ENCODE assay signal across 12 cellular contexts in the genomic region with DNA sequence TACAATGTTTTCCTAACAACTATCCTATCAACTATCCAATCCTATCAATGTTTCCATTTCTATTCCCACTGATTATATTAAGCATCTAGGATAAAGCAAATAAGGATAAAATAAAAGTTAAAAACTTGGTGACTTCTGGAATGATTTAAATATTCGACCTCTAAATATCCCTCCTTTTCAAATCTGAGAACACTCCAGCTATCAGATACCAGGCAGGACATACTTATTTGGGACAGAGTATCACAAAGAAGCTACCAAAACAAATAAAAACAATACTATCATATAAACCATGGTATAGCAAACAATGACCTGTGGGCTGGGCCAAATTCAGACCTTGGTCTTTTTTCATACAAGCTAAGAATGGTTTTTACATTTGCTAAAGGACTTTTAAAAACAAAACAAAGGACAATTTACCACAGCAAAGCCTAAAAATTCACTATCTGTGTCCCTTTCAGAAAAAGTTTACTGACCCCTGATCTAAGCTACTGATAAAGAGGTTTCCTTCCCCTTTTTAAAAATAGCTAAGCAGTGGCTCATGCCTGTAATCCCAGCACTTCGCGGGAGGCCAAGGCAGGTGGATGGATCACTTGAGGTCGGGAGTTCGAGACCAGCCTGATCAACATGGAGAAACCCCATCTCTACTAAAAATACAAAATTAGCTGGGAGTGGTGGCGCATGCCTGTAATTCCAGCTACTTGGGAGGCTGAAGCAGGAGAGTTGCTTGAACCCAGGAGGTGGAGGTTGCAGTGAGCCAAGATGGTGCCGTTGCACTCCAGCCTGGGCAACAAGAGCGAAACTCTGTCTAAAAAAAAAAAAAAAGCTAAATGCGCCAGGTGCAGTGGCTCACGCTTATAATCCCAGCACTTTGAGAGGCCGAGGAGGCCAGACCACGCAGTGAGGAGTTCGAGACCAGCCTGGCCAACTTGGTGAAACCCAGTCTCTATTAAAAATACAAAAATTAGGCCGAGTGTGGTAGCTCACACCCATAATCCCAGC. TPM values are rescaled to one million over a fixed set of nuclear protein-coding genes. Genes with fewer than 3 reads are reported as not detected.
DNase-seq lines count a peak whose midpoint lies in the region; ATAC-seq and TF ChIP-seq lines count a peak whose summit lies in the region.
"Had no signal": no experiment of that assay in that cellular context is flagged by ENCODE, and none has a peak within 500 bp of the region (broad histone marks: within the 10 kb centered on the region; RNA-seq: fewer than 3 reads in every experiment).

No MANE protein-coding gene starts in this region.

- ATAC-seq in activated CD8-positive, alpha-beta memory T cell treated with anti-CD3 and anti-CD28 coated beads, Interleukin-2, amount 10 ng/mL, durations not matched to agents 7 days and 5 days: no peak
- ATAC-seq in activated CD8-positive, alpha-beta T cell treated with anti-CD3 and anti-CD28 coated beads, Interleukin-2, amount 10 ng/mL, durations not matched to agents 7 days and 5 days: no peak
- ATAC-seq in mucosa of descending colon: no peak
- ATAC-seq in HG02610 (IDR thresholded peaks at IDR 0.05; ENCODE audit: unreplicated experiment): no peak

- H3K9me3 ChIP-seq in MM.1S (replicated peaks; ENCODE audit: insufficient read depth, low read length): no peaks in the 10 kb centered on the region
- no peaks in the 10 kb centered on the region for H3K9me3 ChIP-seq in mucosa of descending colon
- H3K9me3 ChIP-seq: adrenal gland had no signal

- no peak overlapping the region for H3K4me3 Mint-ChIP-seq in activated CD8-positive, alpha-beta memory T cell treated with anti-CD3 and anti-CD28 coated beads, Interleukin-2, amount 10 ng/mL, durations not matched to agents 7 days and 5 days
- no peak overlapping the region for H3K4me3 Mint-ChIP-seq in activated CD8-positive, alpha-beta T cell treated with anti-CD3 and anti-CD28 coated beads, Interleukin-2, amount 10 ng/mL, durations not matched to agents 7 days and 5 days
- H3K4me3 Mint-ChIP-seq in osteocyte (ENCODE audit: unreplicated experiment): no peak overlapping the region

- H3K36me3 ChIP-seq in MM.1S (replicated peaks; ENCODE audit: insufficient read depth, low read length) (peaks cover 4% of the 10 kb centered on the region), mucosa of descending colon (ENCODE audit: low read depth) (no peaks in the 10 kb centered on the region)
- H3K36me3 ChIP-seq: adrenal gland had no signal

- DNase-seq in activated CD8-positive, alpha-beta memory T cell treated with anti-CD3 and anti-CD28 coated beads, Interleukin-2, amount 10 ng/mL, durations not matched to agents 7 days and 5 days: no peak
- no peak for DNase-seq in activated CD8-positive, alpha-beta memory T cell treated with anti-CD3 and anti-CD28 coated beads for 24 hours
- DNase-seq in MM.1S (no peak), osteocyte (ENCODE audit: extremely low spot score, unreplicated experiment) (no peak), mucosa of descending colon (no peak), dermis blood vessel endothelial cell (no peak)
- DNase-seq in activated CD8-positive, alpha-beta T cell treated with anti-CD3 and anti-CD28 coated beads, Interleukin-2, amount 10 ng/mL, durations not matched to agents 7 days and 5 days: no peak
- DNase-seq: adrenal gland, mesendoderm, NCI-H1417 had no signal

- no peak overlapping the region for H3K9ac ChIP-seq in MM.1S (ENCODE audit: low read length)

- H3K36me3 Mint-ChIP-seq in activated CD8-positive, alpha-beta memory T cell treated with anti-CD3 and anti-CD28 coated beads, Interleukin-2, amount 10 ng/mL, durations not matched to agents 7 days and 5 days: peaks cover 29% of the 10 kb centered on the region
- H3K36me3 Mint-ChIP-seq in activated CD8-positive, alpha-beta T cell treated with anti-CD3 and anti-CD28 coated beads, Interleukin-2, amount 10 ng/mL, durations not matched to agents 7 days and 5 days (ENCODE audit: low read depth): peaks cover 26% of the 10 kb centered on the region
- no peaks in the 10 kb centered on the region for H3K36me3 Mint-ChIP-seq in osteocyte (ENCODE audit: unreplicated experiment)

- peak overlapping the region; percentile 95 for H3K27ac Mint-ChIP-seq in activated CD8-positive, alpha-beta memory T cell treated with anti-CD3 and anti-CD28 coated beads, Interleukin-2, amount 10 ng/mL, durations not matched to agents 7 days and 5 days
- peak overlapping the region; percentile 46 for H3K27ac Mint-ChIP-seq in activated CD8-positive, alpha-beta T cell treated with anti-CD3 and anti-CD28 coated beads, Interleukin-2, amount 10 ng/mL, durations not matched to agents 7 days and 5 days
- H3K27ac Mint-ChIP-seq in osteocyte (ENCODE audit: unreplicated experiment): peak overlapping the region; percentile 65

- no peaks in the 10 kb centered on the region for H3K9me3 Mint-ChIP-seq in activated CD8-positive, alpha-beta memory T cell treated with anti-CD3 and anti-CD28 coated beads, Interleukin-2, amount 10 ng/mL, durations not matched to agents 7 days and 5 days (ENCODE audit: low read depth)
- H3K9me3 Mint-ChIP-seq in activated CD8-positive, alpha-beta T cell treated with anti-CD3 and anti-CD28 coated beads, Interleukin-2, amount 10 ng/mL, durations not matched to agents 7 days and 5 days (ENCODE audit: insufficient read depth): no peaks in the 10 kb centered on the region
- H3K9me3 Mint-ChIP-seq in osteocyte (ENCODE audit: unreplicated experiment): no peaks in the 10 kb centered on the region

- no peaks in the 10 kb centered on the region for H3K27me3 Mint-ChIP-seq in activated CD8-positive, alpha-beta memory T cell treated with anti-CD3 and anti-CD28 coated beads, Interleukin-2, amount 10 ng/mL, durations not matched to agents 7 days and 5 days
- H3K27me3 Mint-ChIP-seq in activated CD8-positive, alpha-beta T cell treated with anti-CD3 and anti-CD28 coated beads, Interleukin-2, amount 10 ng/mL, durations not matched to agents 7 days and 5 days (ENCODE audit: low read depth): no peaks in the 10 kb centered on the region
- H3K27me3 Mint-ChIP-seq in osteocyte (ENCODE audit: unreplicated experiment): no peaks in the 10 kb centered on the region

- intact Hi-C loops in mucosa of descending colon (cut with DNase I, micrococcal nuclease): no loop called here

- H3K4me1 ChIP-seq in MM.1S (ENCODE audit: low read length): peaks cover 23% of the 10 kb centered on the region
- H3K4me1 ChIP-seq in mucosa of descending colon (ENCODE audit: low read depth): peaks cover 16% of the 10 kb centered on the region

- H3K79me2 ChIP-seq in MM.1S (ENCODE audit: low read length): peaks cover 100% of the 10 kb centered on the region

- no peak overlapping the region for H2AFZ ChIP-seq in MM.1S (ENCODE audit: low read length)

- H3K4me3 ChIP-seq in MM.1S (ENCODE audit: low read length) (no peak overlapping the region), mucosa of descending colon (no peak overlapping the region)
- H3K4me3 ChIP-seq: adrenal gland had no signal

- CTCF ChIA-PET in activated CD8-positive, alpha-beta memory T cell treated with anti-CD3 and anti-CD28 coated beads, Interleukin-2, amount 10 ng/mL, durations not matched to agents 7 days and 5 days (lab: Charles Lee): interaction anchor here (0.8 to 8.8 kb wide), 12 partner anchors 10 to 119 kb away, joined by 3 to 60 read pairs (median 6); a partner anchor contains a TSS
- CTCF ChIA-PET in activated CD8-positive, alpha-beta T cell treated with anti-CD3 and anti-CD28 coated beads, Interleukin-2, amount 10 ng/mL, durations not matched to agents 7 days and 5 days (lab: Charles Lee): interaction anchor here (0.6 to 4.6 kb wide), 11 partner anchors 9 to 104 kb away, joined by 3 to 47 read pairs (median 6); a partner anchor contains a TSS

- H3K4me2 ChIP-seq in MM.1S (ENCODE audit: low read depth, low read length): peak overlapping the region; percentile 8; the same call in 1 of the 2 replicates

- H3K27ac ChIP-seq in MM.1S (ENCODE audit: low read length): peak overlapping the region; percentile 10; the same call in 1 of the 2 replicates
- H3K27ac ChIP-seq: VCaP had no signal

- peaks cover 44% of the 10 kb centered on the region for H3K4me1 Mint-ChIP-seq in activated CD8-positive, alpha-beta memory T cell treated with anti-CD3 and anti-CD28 coated beads, Interleukin-2, amount 10 ng/mL, durations not matched to agents 7 days and 5 days
- H3K4me1 Mint-ChIP-seq in activated CD8-positive, alpha-beta T cell treated with anti-CD3 and anti-CD28 coated beads, Interleukin-2, amount 10 ng/mL, durations not matched to agents 7 days and 5 days (ENCODE audit: low read depth): peaks cover 51% of the 10 kb centered on the region
- H3K4me1 Mint-ChIP-seq in osteocyte (ENCODE audit: unreplicated experiment): peaks cover 31% of the 10 kb centered on the region

- POLR2A ChIA-PET in activated CD8-positive, alpha-beta T cell treated with anti-CD3 and anti-CD28 coated beads, Interleukin-2, amount 10 ng/mL, durations not matched to agents 7 days and 5 days (lab: Charles Lee): interaction anchor here (0.6 to 2.8 kb wide), 3 partner anchors 10 to 100 kb away, joined by 3 to 20 read pairs (median 5); a partner anchor contains a TSS

- no peak for TF ChIP-seq CTCF in MM.1S (IDR thresholded peaks at IDR 0.05; ENCODE audit: low read length)
- TF ChIP-seq CTCF in osteocyte (IDR thresholded peaks at IDR 0.05): no peak
- TF ChIP-seq CTCF in mucosa of descending colon (IDR thresholded peaks at IDR 0.05): no peak

- H3K27me3 ChIP-seq in MM.1S (replicated peaks; ENCODE audit: insufficient read depth, low read length): no peaks in the 10 kb centered on the region
- H3K27me3 ChIP-seq: adrenal gland had no signal

- peaks cover 28% of the 10 kb centered on the region for H3F3A ChIP-seq in MM.1S (ENCODE audit: insufficient read depth, low read length)

- no peaks in the 10 kb centered on the region for H3K9me2 ChIP-seq in MM.1S (replicated peaks; ENCODE audit: insufficient read depth, low read length)

- peaks cover 36% of the 10 kb centered on the region for H4K20me1 ChIP-seq in MM.1S (ENCODE audit: insufficient read depth, low read length)

RNA-seq across cellular contexts. Expression of a gene that starts 6.0 kb away (rescaled TPM):
- 10 to 100 TPM; 83.8 to 97.9 TPM for total RNA-seq in activated CD8-positive, alpha-beta memory T cell treated with anti-CD3 and anti-CD28 coated beads, Interleukin-2, amount 10 ng/mL, durations not matched to agents 7 days and 5 days
- 10 to 100 TPM; 72.2 to 73.6 TPM for total RNA-seq in activated CD8-positive, alpha-beta T cell treated with anti-CD3 and anti-CD28 coated beads, Interleukin-2, amount 10 ng/mL, durations not matched to agents 7 days and 5 days
- 32.6 and 34.6 TPM in 2 replicates for total RNA-seq in osteocyte
- 10 to 100 TPM; 29.8 to 34.0 (median 33.3) TPM for total RNA-seq in mucosa of descending colon
- 31.3 and 41.7 TPM in 2 replicates for total RNA-seq in dermis blood vessel endothelial cell
